In the genomic region with DNA sequence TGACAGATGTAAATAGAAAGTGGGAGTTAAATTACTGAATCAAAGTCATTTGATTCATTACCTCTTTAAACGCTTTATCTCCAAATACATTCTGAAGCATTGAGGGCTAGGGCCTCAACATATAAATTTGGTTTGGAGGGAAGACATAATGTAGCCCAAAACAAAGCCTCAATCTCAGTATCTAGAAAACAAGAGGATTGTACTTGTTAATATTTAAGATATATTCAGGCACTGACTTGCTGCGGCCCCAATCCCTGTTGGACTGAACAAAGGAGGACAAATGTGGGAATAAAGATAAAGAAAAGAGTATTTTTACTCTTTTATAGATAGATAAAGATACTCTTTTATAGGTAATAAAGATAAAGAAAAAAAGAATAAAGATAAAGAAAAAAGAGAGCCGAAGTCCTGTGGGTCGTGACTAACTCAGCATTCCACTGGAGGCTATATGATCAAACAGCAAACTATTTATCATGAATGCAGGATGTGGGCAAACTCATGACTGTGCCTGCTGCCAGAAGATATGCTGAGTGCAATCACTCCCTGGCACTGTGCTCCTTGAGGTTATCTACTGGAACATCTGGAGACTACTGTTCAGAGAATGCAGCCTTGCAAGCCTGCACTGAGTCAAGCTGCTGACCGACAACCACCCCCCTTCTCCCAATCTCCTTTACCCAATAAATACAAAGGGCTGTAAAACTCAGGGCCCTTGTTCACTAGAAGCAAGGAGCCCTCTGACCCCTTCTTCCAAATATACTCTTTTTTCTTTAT, we compare ENCODE assay signal across 11 cellular contexts. TPM values are rescaled to one million over a fixed set of nuclear protein-coding genes. Genes with fewer than 3 reads are reported as not detected.
DNase-seq lines count a peak whose midpoint lies in the region; ATAC-seq, FAIRE-seq and TF ChIP-seq lines count a peak whose summit lies in the region.
"Had no signal": no experiment of that assay in that cellular context is flagged by ENCODE, and none has a peak within 500 bp of the region (broad histone marks: within the 10 kb centered on the region; RNA-seq: fewer than 3 reads in every experiment).

No MANE protein-coding gene starts in this region.

- no peak for TF ChIP-seq CTCF in PC-3 (conservative IDR thresholded peaks at IDR 0.05; ENCODE audit: low read depth, low read length)
- no peak for TF ChIP-seq CTCF in endothelial cell of umbilical vein (IDR thresholded peaks at IDR 0.05; ENCODE audit: extremely low read depth in 1 of 2, insufficient read depth in 1 of 2, low read depth in 1 of 2, low read length in 2 of 2)
- no peak for TF ChIP-seq CTCF in osteoblast (IDR thresholded peaks at IDR 0.05; ENCODE audit: extremely low read depth, low read depth, low read length)
- TF ChIP-seq CTCF in testis (IDR thresholded peaks at IDR 0.05), result no peak
- no peak for TF ChIP-seq CTCF in tibial artery (IDR thresholded peaks at IDR 0.05)

- BruUV-seq in PC-3 (replicated peaks; lab: Mats Ljungman, UMichigan) (no TSS peak), endothelial cell of umbilical vein (replicated peaks; lab: Mats Ljungman, UMichigan) (TSS peak; percentile 96)

- H3K4me2 ChIP-seq in PC-3 (ENCODE audit: low read length) (0 out of 2 replicates have a peak overlapping the region, but pooled peaks have one; percentile 32), endothelial cell of umbilical vein (ENCODE audit: insufficient read depth, low read length) (peak overlapping the region; percentile 48), osteoblast (ENCODE audit: insufficient read depth, low read length) (peak overlapping the region; percentile 26)

- H3K27ac Mint-ChIP-seq in activated T-cell treated with anti-CD3 and anti-CD28 coated beads, Interleukin-2, amount 50 U/mL, for 72 hours, result no peak overlapping the region
- H3K27ac Mint-ChIP-seq: activated CD4-positive, alpha-beta T cell treated with anti-CD3 and anti-CD28 coated beads, Interleukin-2, amount 10 ng/mL, durations not matched to agents 7 days and 5 days had no signal

- H3K36me3 ChIP-seq in PC-3 (ENCODE audit: low read depth, low read length), result no peaks in the 10 kb centered on the region
- H3K36me3 ChIP-seq in endothelial cell of umbilical vein (ENCODE audit: control insufficient read depth in 2 of 2, extremely low read depth in 1 of 2, insufficient read depth in 2 of 2, low read length in 2 of 2), result no peaks in the 10 kb centered on the region
- no peaks in the 10 kb centered on the region for H3K36me3 ChIP-seq in osteoblast (ENCODE audit: insufficient read depth, low read length)
- H3K36me3 ChIP-seq in testis (ENCODE audit: low read depth, missing control alignments), result no peaks in the 10 kb centered on the region
- no peaks in the 10 kb centered on the region for H3K36me3 ChIP-seq in tibial artery
- H3K36me3 ChIP-seq: adrenal gland had no signal

- peaks cover 12% of the 10 kb centered on the region for H3K4me1 ChIP-seq in PC-3 (ENCODE audit: insufficient read depth, low read length)
- H3K4me1 ChIP-seq in endothelial cell of umbilical vein (ENCODE audit: control insufficient read depth, extremely low read depth, insufficient read depth, low read length), result peaks cover 18% of the 10 kb centered on the region
- peaks cover 17% of the 10 kb centered on the region for H3K4me1 ChIP-seq in osteoblast (ENCODE audit: insufficient read depth, low read length)
- no peaks in the 10 kb centered on the region for H3K4me1 ChIP-seq in testis
- no peaks in the 10 kb centered on the region for H3K4me1 ChIP-seq in tibial artery
- H3K4me1 ChIP-seq: adrenal gland had no signal

- peak; percentile 81 for DNase-seq in Daoy (ENCODE audit: low read depth)
- DNase-seq in PC-3, result peak; percentile 90
- peak; percentile 95 for DNase-seq in endothelial cell of umbilical vein (ENCODE audit: low read depth, low spot score)
- no peak for DNase-seq in osteoblast (ENCODE audit: insufficient read length, low spot score, missing footprints)
- DNase-seq in testis, result no peak
- DNase-seq in tibial artery, result no peak
- DNase-seq in activated T-cell treated with anti-CD3 and anti-CD28 coated beads, Interleukin-2, amount 50 U/mL, for 72 hours, result no peak
- no peak for DNase-seq in left cardiac atrium
- DNase-seq: activated CD4-positive, alpha-beta T cell treated with anti-CD3 and anti-CD28 coated beads, Interleukin-2, amount 10 ng/mL, durations not matched to agents 7 days and 5 days; adrenal gland; occipital lobe had no signal

- intact Hi-C loops in PC-3 (cut with micrococcal nuclease), result no loop called here
- intact Hi-C loops in endothelial cell of umbilical vein (cut with micrococcal nuclease), result loop anchor here (1.0 kb wide), 4 partner anchors 37 to 463 kb away; partner anchors contain the start of gene PATL1
- intact Hi-C loops in testis (cut with DNase I; ENCODE audit: low total_unique reads), result no loop called here
- intact Hi-C loops in tibial artery (cut with DNase I; ENCODE audit: low total_unique reads), result no loop called here
- intact Hi-C loops in left cardiac atrium (cut with DNase I), result no loop called here

- CTCF ChIA-PET in PC-3 (lab: Charles Lee), result no interaction called here
- CTCF ChIA-PET in endothelial cell of umbilical vein (lab: Charles Lee), result interaction anchor here (1.4 to 2.8 kb wide), 2 partner anchors 48 to 212 kb away, joined by 3 to 7 read pairs; partner anchors contain the start of gene STX3

- H3K9me3 ChIP-seq in PC-3 (ENCODE audit: low read length) (no peaks in the 10 kb centered on the region), endothelial cell of umbilical vein (replicated peaks; ENCODE audit: control insufficient read depth, insufficient read depth, low read length) (no peaks in the 10 kb centered on the region), osteoblast (ENCODE audit: low read depth, low read length) (no peaks in the 10 kb centered on the region), testis (no peaks in the 10 kb centered on the region), tibial artery (no peaks in the 10 kb centered on the region)
- H3K9me3 ChIP-seq: adrenal gland had no signal

- no peaks in the 10 kb centered on the region for H4K20me1 ChIP-seq in PC-3 (ENCODE audit: low read length)
- H4K20me1 ChIP-seq in endothelial cell of umbilical vein (replicated peaks; ENCODE audit: control insufficient read depth, extremely low read depth, insufficient read depth, low read length), result no peaks in the 10 kb centered on the region
- H4K20me1 ChIP-seq in osteoblast (ENCODE audit: insufficient read depth, low read length), result no peaks in the 10 kb centered on the region

- dilution Hi-C loops in endothelial cell of umbilical vein (cut with MboI; ENCODE audit: extremely low pct_ligation_motif_present, low sequenced_read_pairs), result no loop called here

- ATAC-seq in PC-3, result peak; percentile 92
- no peak for ATAC-seq in activated T-cell treated with anti-CD3 and anti-CD28 coated beads, Interleukin-2, amount 50 U/mL, for 72 hours (replicated peaks in 1 of 2)
- ATAC-seq in left cardiac atrium, result no peak

- H3K9me2 ChIP-seq in PC-3 (replicated peaks; ENCODE audit: low read length), result no peaks in the 10 kb centered on the region

- H3K4me1 Mint-ChIP-seq in activated T-cell treated with anti-CD3 and anti-CD28 coated beads, Interleukin-2, amount 50 U/mL, for 72 hours (ENCODE audit: low read depth), result no peaks in the 10 kb centered on the region
- H3K4me1 Mint-ChIP-seq: activated CD4-positive, alpha-beta T cell treated with anti-CD3 and anti-CD28 coated beads, Interleukin-2, amount 10 ng/mL, durations not matched to agents 7 days and 5 days had no signal

- H3F3A ChIP-seq in PC-3 (ENCODE audit: low read length, unreplicated experiment), result peaks cover 3% of the 10 kb centered on the region

- no peak overlapping the region for H3K4me3 ChIP-seq in PC-3 (ENCODE audit: low read length)
- no peak overlapping the region for H3K4me3 ChIP-seq in endothelial cell of umbilical vein (replicated peaks in 1 of 3; ENCODE audit: insufficient read depth in 1 of 3, low read depth in 1 of 3, low read length in 3 of 3)
- H3K4me3 ChIP-seq in osteoblast (ENCODE audit: insufficient read depth, low read length), result no peak overlapping the region
- no peak overlapping the region for H3K4me3 ChIP-seq in testis
- no peak overlapping the region for H3K4me3 ChIP-seq in tibial artery
- H3K4me3 ChIP-seq: adrenal gland had no signal

- H3K9ac ChIP-seq in PC-3 (ENCODE audit: low read length) (no peak overlapping the region), endothelial cell of umbilical vein (replicated peaks; ENCODE audit: extremely low read depth, insufficient read depth, low read length) (peak overlapping the region; percentile 62)

- H2AFZ ChIP-seq in PC-3 (ENCODE audit: low read length), result no peak overlapping the region
- H2AFZ ChIP-seq in endothelial cell of umbilical vein (ENCODE audit: low read depth, low read length), result peak overlapping the region; percentile 34
- H2AFZ ChIP-seq in osteoblast (ENCODE audit: low read length), result no peak overlapping the region

- peaks cover 4% of the 10 kb centered on the region; the same call in 1 of the 2 replicates for H3K27me3 ChIP-seq in PC-3 (ENCODE audit: low read length)
- H3K27me3 ChIP-seq in endothelial cell of umbilical vein (ENCODE audit: control insufficient read depth in 2 of 2, insufficient read depth in 2 of 2, low read length in 2 of 2), result no peaks in the 10 kb centered on the region
- H3K27me3 ChIP-seq in osteoblast (ENCODE audit: insufficient read depth, low read length), result no peaks in the 10 kb centered on the region
- H3K27me3 ChIP-seq in testis, result no peaks in the 10 kb centered on the region
- H3K27me3 ChIP-seq in tibial artery, result no peaks in the 10 kb centered on the region
- H3K27me3 ChIP-seq: adrenal gland had no signal

- no peaks in the 10 kb centered on the region for H3K36me3 Mint-ChIP-seq in activated T-cell treated with anti-CD3 and anti-CD28 coated beads, Interleukin-2, amount 50 U/mL, for 72 hours (ENCODE audit: insufficient read depth in 2 of 2)

- H3K27ac ChIP-seq in PC-3 (ENCODE audit: low read length), result no peak overlapping the region
- peak overlapping the region; percentile 93 for H3K27ac ChIP-seq in endothelial cell of umbilical vein (ENCODE audit: insufficient read depth, low read depth, low read length)
- H3K27ac ChIP-seq in osteoblast (ENCODE audit: low read depth, low read length), result peak overlapping the region; percentile 48
- H3K27ac ChIP-seq in testis, result no peak overlapping the region
- H3K27ac ChIP-seq in tibial artery, result no peak overlapping the region
- H3K27ac ChIP-seq: adrenal gland had no signal

- TF ChIP-seq POLR2A in endothelial cell of umbilical vein (IDR thresholded peaks at IDR 0.05; ENCODE audit: low read depth, low read length) (peak; percentile 86), testis (IDR thresholded peaks at IDR 0.05) (no peak)

- no peaks in the 10 kb centered on the region for H3K79me2 ChIP-seq in PC-3 (ENCODE audit: low read length)
- no peaks in the 10 kb centered on the region for H3K79me2 ChIP-seq in endothelial cell of umbilical vein (ENCODE audit: control insufficient read depth, insufficient read depth, low read length)
- H3K79me2 ChIP-seq in osteoblast (ENCODE audit: insufficient read depth, low read length), result no peaks in the 10 kb centered on the region

- no peak overlapping the region for H3K4me3 Mint-ChIP-seq in activated T-cell treated with anti-CD3 and anti-CD28 coated beads, Interleukin-2, amount 50 U/mL, for 72 hours
- H3K4me3 Mint-ChIP-seq: activated CD4-positive, alpha-beta T cell treated with anti-CD3 and anti-CD28 coated beads, Interleukin-2, amount 10 ng/mL, durations not matched to agents 7 days and 5 days had no signal

- 66 to 75% methylated on average over 5 of the region's 5 CpGs for WGBS in testis, 2 donors

- no peaks in the 10 kb centered on the region for H3K9me3 Mint-ChIP-seq in activated T-cell treated with anti-CD3 and anti-CD28 coated beads, Interleukin-2, amount 50 U/mL, for 72 hours
- H3K9me3 Mint-ChIP-seq: activated CD4-positive, alpha-beta T cell treated with anti-CD3 and anti-CD28 coated beads, Interleukin-2, amount 10 ng/mL, durations not matched to agents 7 days and 5 days had no signal

- POLR2A ChIA-PET in PC-3 (lab: Charles Lee; ENCODE audit: unreplicated experiment) (no interaction called here), endothelial cell of umbilical vein (lab: Charles Lee) (interaction anchor here (0.6 to 0.7 kb wide), 2 partner anchors 37 to 1116 kb away, joined by 3 to 5 read pairs; no protein-coding TSS in a partner anchor)

- peak; percentile 93 for FAIRE-seq in endothelial cell of umbilical vein (lab: Jason Lieb, UNC)

- peaks cover 5% of the 10 kb centered on the region for H3K27me3 Mint-ChIP-seq in activated T-cell treated with anti-CD3 and anti-CD28 coated beads, Interleukin-2, amount 50 U/mL, for 72 hours (ENCODE audit: low read depth)

- H3K9me1 ChIP-seq in endothelial cell of umbilical vein (replicated peaks; ENCODE audit: control insufficient read depth, extremely low read depth, insufficient read depth, low read length), result no peaks in the 10 kb centered on the region

RNA-seq across cellular contexts. Expression of gene OR10V1, which starts 6.9 kb away (rescaled TPM):
- total RNA-seq in Daoy (2014; rRNA removed; shearing (Covaris generic)), result not detected in 2 replicates
- total RNA-seq in PC-3 (2014; rRNA removed) (not detected in 2 replicates), endothelial cell of umbilical vein (not detected in 2 replicates), osteoblast (not detected in 2 replicates), testis (under 1 TPM in 1 of 2 donors, not detected in 1; 0.39 TPM), left cardiac atrium (not detected)
- polyA plus RNA-seq in endothelial cell of umbilical vein (not detected in 2 replicates), testis (ENCODE audit: insufficient read depth, low read depth, low replicate concordance) (not detected)
- polyA plus RNA-seq in endothelial cell of umbilical vein (2011; cell fraction: cytosol; rRNA removed), result not detected in 2 replicates
- polyA plus RNA-seq in endothelial cell of umbilical vein (2011; cell fraction: nucleus; rRNA removed), result not detected in 2 replicates
- not detected in 2 replicates for polyA plus RNA-seq in endothelial cell of umbilical vein (2012)
- polyA minus RNA-seq in endothelial cell of umbilical vein, result not detected in 2 replicates
- not detected for polyA minus RNA-seq in endothelial cell of umbilical vein (2011; cell fraction: cytosol; rRNA and poly(A)+ RNA removed)
- polyA minus RNA-seq in endothelial cell of umbilical vein (2011; cell fraction: nucleus; rRNA and poly(A)+ RNA removed), result not detected in 2 replicates
- not detected for total RNA-seq in activated T-cell treated with anti-CD3 and anti-CD28 coated beads, Interleukin-2, amount 50 U/mL, for 72 hours
- total RNA-seq: activated CD4-positive, alpha-beta T cell treated with anti-CD3 and anti-CD28 coated beads, Interleukin-2, amount 10 ng/mL, durations not matched to agents 7 days and 5 days; adrenal gland; occipital lobe had no signal
- polyA plus RNA-seq: adrenal gland had no signal

RNA-seq across cellular contexts. Expression of gene PATL1, which starts 37.9 kb away (rescaled TPM):
- 12.7 and 16.1 TPM in 2 replicates for total RNA-seq in Daoy (2014; rRNA removed; shearing (Covaris generic))
- total RNA-seq in PC-3 (2014; rRNA removed) (18.1 and 23.1 TPM in 2 replicates), endothelial cell of umbilical vein (33.1 and 38.8 TPM in 2 replicates), osteoblast (17.7 and 19.5 TPM in 2 replicates), testis (10 to 100 TPM; 22.5 to 24.0 TPM), left cardiac atrium (10 to 100 TPM; 21.6 to 28.2 TPM)
- polyA plus RNA-seq in endothelial cell of umbilical vein (33.7 TPM in 2 replicates), testis (ENCODE audit: insufficient read depth, low read depth, low replicate concordance) (25.4 TPM)
- polyA plus RNA-seq in endothelial cell of umbilical vein (2011; cell fraction: cytosol; rRNA removed), result 32.5 and 32.8 TPM in 2 replicates
- polyA plus RNA-seq in endothelial cell of umbilical vein (2011; cell fraction: nucleus; rRNA removed), result 29.2 and 35.6 TPM in 2 replicates
- 26.7 and 30.9 TPM in 2 replicates for polyA plus RNA-seq in endothelial cell of umbilical vein (2012)
- polyA minus RNA-seq in endothelial cell of umbilical vein, result 30.1 and 34.5 TPM in 2 replicates
- polyA minus RNA-seq in endothelial cell of umbilical vein (2011; cell fraction: cytosol; rRNA and poly(A)+ RNA removed), result 13.0 TPM
- polyA minus RNA-seq in endothelial cell of umbilical vein (2011; cell fraction: nucleus; rRNA and poly(A)+ RNA removed), result 12.8 and 25.5 TPM in 2 replicates
- 10 to 100 TPM; 70.9 to 75.1 TPM for total RNA-seq in activated T-cell treated with anti-CD3 and anti-CD28 coated beads, Interleukin-2, amount 50 U/mL, for 72 hours

RNA-seq across cellular contexts. Expression of gene STX3, which starts 48.5 kb away (rescaled TPM):
- 21.3 and 22.1 TPM in 2 replicates for total RNA-seq in Daoy (2014; rRNA removed; shearing (Covaris generic))
- total RNA-seq in PC-3 (2014; rRNA removed) (34.3 and 49.8 TPM in 2 replicates), endothelial cell of umbilical vein (45.5 and 49.7 TPM in 2 replicates), osteoblast (51.4 and 53.6 TPM in 2 replicates), testis (100 to 1,000 TPM in 1 of 2 donors, 10 to 100 TPM in 1; 94.3 to 103 TPM), left cardiac atrium (10 to 100 TPM; 10.6 to 14.1 TPM)
- polyA plus RNA-seq in endothelial cell of umbilical vein (38.0 and 40.3 TPM in 2 replicates), testis (ENCODE audit: insufficient read depth, low read depth, low replicate concordance) (25.3 TPM)
- 32.2 and 36.7 TPM in 2 replicates for polyA plus RNA-seq in endothelial cell of umbilical vein (2011; cell fraction: cytosol; rRNA removed)
- polyA plus RNA-seq in endothelial cell of umbilical vein (2011; cell fraction: nucleus; rRNA removed), result 81.8 and 95.7 TPM in 2 replicates
- 37.6 and 39.0 TPM in 2 replicates for polyA plus RNA-seq in endothelial cell of umbilical vein (2012)
- 63.3 and 77.9 TPM in 2 replicates for polyA minus RNA-seq in endothelial cell of umbilical vein
- polyA minus RNA-seq in endothelial cell of umbilical vein (2011; cell fraction: cytosol; rRNA and poly(A)+ RNA removed), result 18.4 TPM
- 81.2 and 94.1 TPM in 2 replicates for polyA minus RNA-seq in endothelial cell of umbilical vein (2011; cell fraction: nucleus; rRNA and poly(A)+ RNA removed)
- total RNA-seq in activated T-cell treated with anti-CD3 and anti-CD28 coated beads, Interleukin-2, amount 50 U/mL, for 72 hours, result 10 to 100 TPM in 1 of 2 donors, 1 to 10 TPM in 1; 6.9 to 12.9 TPM

Comparison
In these comparisons a context has a peak if more than half of its experiments do, and no peak if none do; other contexts are left out.
1. DNase-seq: peak in Daoy (single experiment), PC-3 (single experiment) and endothelial cell of umbilical vein (single experiment); none in osteoblast (single experiment), testis (single experiment), tibial artery (0 of 2), activated T-cell treated with anti-CD3 and anti-CD28 coated beads, Interleukin-2, amount 50 U/mL, for 72 hours (0 of 2) and left cardiac atrium (single experiment).
2. H3K27ac ChIP-seq: peak in endothelial cell of umbilical vein (single experiment) and osteoblast (single experiment); none in PC-3 (single experiment), testis (0 of 2) and tibial artery (0 of 2).
3. Peak in every context shown above with its lines, with median percentiles within 50 percentile points of each other: H3K4me2 ChIP-seq.